In genomic region chr1:204532832-204533231, GRCh38 we compare ENCODE assay signal across 22 cellular contexts. TPM values are rescaled to one million over a fixed set of nuclear protein-coding genes. Genes with fewer than 3 reads are reported as not detected.
DNase-seq lines count a peak whose midpoint lies in the region; ATAC-seq, FAIRE-seq and TF ChIP-seq lines count a peak whose summit lies in the region.
"Had no signal": no experiment of that assay in that cellular context is flagged by ENCODE, and none has a peak within 500 bp of the region (broad histone marks: within the 10 kb centered on the region; RNA-seq: fewer than 3 reads in every experiment).

No MANE protein-coding gene starts in this region.

- H3K27me3 Mint-ChIP-seq in activated T-cell treated with anti-CD3 and anti-CD28 coated beads, Interleukin-2, amount 50 U/mL, for 24 hours = no peaks in the 10 kb centered on the region
- no peaks in the 10 kb centered on the region for H3K27me3 Mint-ChIP-seq in CD8-positive, alpha-beta memory T cell
- no peaks in the 10 kb centered on the region for H3K27me3 Mint-ChIP-seq in stimulated activated memory B cell treated with anti-CD40 and anti-IgM and Interleukin-4, amounts not matched to agents 10 μg/mL and 1 μg/mL and 100 μg/mL, for 72 hours

- SMC1A ChIA-PET in GM12878 (lab: Charles Lee; ENCODE audit: uncharacterized antibody, unreplicated experiment) = interaction anchor here (0.7 to 2.2 kb wide), 3 partner anchors 12 to 292 kb away, joined by 3 to 15 read pairs (median 3); partner anchors contain the start of gene MDM4

- TF ChIP-seq RAD21 in GM12878 (IDR thresholded peaks at IDR 0.05; ENCODE audit: insufficient read depth, low read depth, low read length) = no peak

- in situ Hi-C loops in GM12878 (cut with MboI) (no loop called here), gastrocnemius medialis (cut with MboI; ENCODE audit: low sequenced_read_pairs in 4 of 4) (loop anchor here in 1 of 4 donors (25.0 kb wide), 1 partner anchor 721 kb away; no protein-coding TSS in a partner anchor)

- H3K36me3 Mint-ChIP-seq in activated T-cell treated with anti-CD3 and anti-CD28 coated beads, Interleukin-2, amount 50 U/mL, for 24 hours (ENCODE audit: low read depth) = peaks cover 97% of the 10 kb centered on the region
- peaks cover 3 to 87% (median 11%) of the 10 kb centered on the region in 3 donors for H3K36me3 Mint-ChIP-seq in CD8-positive, alpha-beta memory T cell
- H3K36me3 Mint-ChIP-seq in stimulated activated memory B cell treated with anti-CD40 and anti-IgM and Interleukin-4, amounts not matched to agents 10 μg/mL and 1 μg/mL and 100 μg/mL, for 72 hours = peaks cover 56% of the 10 kb centered on the region

- DNase-seq in activated T-cell treated with anti-CD3 and anti-CD28 coated beads, Interleukin-2, amount 50 U/mL, for 24 hours = no peak
- DNase-seq in activated T-cell treated with anti-CD3 and anti-CD28 coated beads, Interleukin-2, amount 50 U/mL, for 48 hours = no peak
- no peak for DNase-seq in CD8-positive, alpha-beta memory T cell
- no peak for DNase-seq in GM12878 (ENCODE audit: low read depth, low spot score)
- DNase-seq in gastrocnemius medialis = no peak
- DNase-seq: DMS79 treated with DMSO at 0.1 percent for 48 hours, H7, HFFc6, IMR-90, Karpas-422, NCI-H1417 treated with DMSO at 0.1 percent for 48 hours, NCI-H187 treated with DMSO at 0.1 percent for 48 hours, NCI-H226, NCI-H524 treated with DMSO at 0.1 percent for 48 hours, Peyer's patch had no signal

- intact Hi-C loops in GM12878 (cut with micrococcal nuclease; ENCODE audit: unreplicated experiment) = no loop called here
- intact Hi-C loops in gastrocnemius medialis (cut with DNase I; ENCODE audit: low total_unique reads) = no loop called here

- TF ChIP-seq CTCF in GM12878 (IDR thresholded peaks at IDR 0.05 in 2 of 3, conservative IDR thresholded peaks at IDR 0.05 in 1 of 3; ENCODE audit: control insufficient read depth in 2 of 3, extremely low read depth in 1 of 3, insufficient read depth in 1 of 3, low read depth in 3 of 3, low read length in 3 of 3) (no peak), gastrocnemius medialis (IDR thresholded peaks at IDR 0.05 in 4 of 5, conservative IDR thresholded peaks at IDR 0.05 in 1 of 5) (no peak)

- TSS peak; percentile 11 for BruUV-seq in GM12878 (replicated peaks; lab: Mats Ljungman, UMichigan)

- H3K4me2 ChIP-seq in GM12878 (ENCODE audit: control insufficient read depth, insufficient read depth) = no peak overlapping the region
- H3K4me2 ChIP-seq: A549; BLaER1 treated with 17β-estradiol and CSF1 and Interleukin-3, amounts not matched to agents 10 nM and 100 nM had no signal

- ATAC-seq in GM12878 (no peak), GM18909 (IDR thresholded peaks at IDR 0.05; ENCODE audit: poor library complexity, unreplicated experiment) (no peak), gastrocnemius medialis (no peak), HG03565 (IDR thresholded peaks at IDR 0.05; ENCODE audit: unreplicated experiment) (no peak)
- no peak for ATAC-seq in stimulated activated memory B cell treated with anti-CD40 and anti-IgM and Interleukin-4, amounts not matched to agents 10 μg/mL and 1 μg/mL and 100 μg/mL, for 72 hours
- ATAC-seq: A549 had no signal

- no peak overlapping the region for H3K4me3 Mint-ChIP-seq in activated T-cell treated with anti-CD3 and anti-CD28 coated beads, Interleukin-2, amount 50 U/mL, for 24 hours
- H3K4me3 Mint-ChIP-seq in CD8-positive, alpha-beta memory T cell = no peak overlapping the region
- H3K4me3 Mint-ChIP-seq in stimulated activated memory B cell treated with anti-CD40 and anti-IgM and Interleukin-4, amounts not matched to agents 10 μg/mL and 1 μg/mL and 100 μg/mL, for 72 hours = no peak overlapping the region
- H3K4me3 Mint-ChIP-seq: HFFc6 had no signal

- H3K9me3 Mint-ChIP-seq in activated T-cell treated with anti-CD3 and anti-CD28 coated beads, Interleukin-2, amount 50 U/mL, for 24 hours = no peaks in the 10 kb centered on the region
- no peaks in the 10 kb centered on the region for H3K9me3 Mint-ChIP-seq in CD8-positive, alpha-beta memory T cell
- H3K9me3 Mint-ChIP-seq in stimulated activated memory B cell treated with anti-CD40 and anti-IgM and Interleukin-4, amounts not matched to agents 10 μg/mL and 1 μg/mL and 100 μg/mL, for 72 hours = no peaks in the 10 kb centered on the region
- H3K9me3 Mint-ChIP-seq: HFFc6 had no signal

- H3K9me3 ChIP-seq in CD8-positive, alpha-beta memory T cell (ENCODE audit: low read length) = no peaks in the 10 kb centered on the region
- H3K9me3 ChIP-seq in GM12878 (replicated peaks; ENCODE audit: control insufficient read depth, insufficient read depth, low read length) = no peaks in the 10 kb centered on the region
- no peaks in the 10 kb centered on the region for H3K9me3 ChIP-seq in gastrocnemius medialis
- H3K9me3 ChIP-seq: A549; BLaER1 treated with 17β-estradiol and CSF1 and Interleukin-3, amounts not matched to agents 10 nM and 100 nM; Peyer's patch; SJSA1 had no signal

- peak overlapping the region; percentile 32 for H3K27ac Mint-ChIP-seq in activated T-cell treated with anti-CD3 and anti-CD28 coated beads, Interleukin-2, amount 50 U/mL, for 24 hours
- peak overlapping the region in 6 of 8 donors; percentile 23 to 77 (median 56) for H3K27ac Mint-ChIP-seq in CD8-positive, alpha-beta memory T cell
- peak overlapping the region; percentile 60 for H3K27ac Mint-ChIP-seq in stimulated activated memory B cell treated with anti-CD40 and anti-IgM and Interleukin-4, amounts not matched to agents 10 μg/mL and 1 μg/mL and 100 μg/mL, for 72 hours
- H3K27ac Mint-ChIP-seq: HFFc6 had no signal

- H4K20me1 ChIP-seq in GM12878 (ENCODE audit: control insufficient read depth, insufficient read depth) = no peaks in the 10 kb centered on the region

- RAD21 ChIA-PET in GM12878 (lab: Charles Lee; ENCODE audit: unreplicated experiment) = no interaction called here

- no peak overlapping the region for H3K4me3 ChIP-seq in CD8-positive, alpha-beta memory T cell (ENCODE audit: low read length)
- H3K4me3 ChIP-seq in GM12878 (no peak overlapping the region), gastrocnemius medialis (no peak overlapping the region)
- H3K4me3 ChIP-seq: A549; BLaER1 treated with 17β-estradiol and CSF1 and Interleukin-3, amounts not matched to agents 10 nM and 100 nM; Peyer's patch; SJSA1 had no signal

- no peak overlapping the region for H3K27ac ChIP-seq in CD8-positive, alpha-beta memory T cell (ENCODE audit: low read depth, low read length)
- H3K27ac ChIP-seq in GM12878 (ENCODE audit: control insufficient read depth, insufficient read depth) (no peak overlapping the region), gastrocnemius medialis (no peak overlapping the region)
- H3K27ac ChIP-seq: A549; BLaER1 treated with 17β-estradiol and CSF1 and Interleukin-3, amounts not matched to agents 10 nM and 100 nM; HL-60; Peyer's patch; SJSA1 had no signal

- no peaks in the 10 kb centered on the region for H3K27me3 ChIP-seq in CD8-positive, alpha-beta memory T cell (ENCODE audit: insufficient read depth, low read length, poor library complexity, severe bottlenecking)
- no peaks in the 10 kb centered on the region for H3K27me3 ChIP-seq in GM12878 (replicated peaks in 1 of 2; ENCODE audit: control insufficient read depth in 2 of 2, insufficient read depth in 2 of 2, low read length in 1 of 2)
- no peaks in the 10 kb centered on the region for H3K27me3 ChIP-seq in gastrocnemius medialis
- H3K27me3 ChIP-seq: BLaER1 treated with 17β-estradiol and CSF1 and Interleukin-3, amounts not matched to agents 10 nM and 100 nM; Peyer's patch; SJSA1 had no signal

- H3K79me2 ChIP-seq in GM12878 (ENCODE audit: control insufficient read depth, insufficient read depth, low read length) = no peaks in the 10 kb centered on the region; the same call in 1 of the 2 replicates

- peaks cover 64% of the 10 kb centered on the region for H3K36me3 ChIP-seq in CD8-positive, alpha-beta memory T cell (ENCODE audit: insufficient read depth, low read length)
- H3K36me3 ChIP-seq in GM12878 (ENCODE audit: control insufficient read depth in 2 of 2, insufficient read depth in 2 of 2, low read length in 1 of 2) = peaks cover 14 to 39% of the 10 kb centered on the region in 2 experiments
- peaks cover 0 to 81% of the 10 kb centered on the region in 2 donors for H3K36me3 ChIP-seq in gastrocnemius medialis

- CTCF ChIA-PET in CD8-positive, alpha-beta memory T cell (lab: Charles Lee) = no interaction called here
- CTCF ChIA-PET in GM12878 (lab: Yijun Ruan, JAX) = interaction anchor here (0.6 to 1.3 kb wide), 4 partner anchors 7 to 274 kb away, joined by 3 read pairs; no protein-coding TSS in a partner anchor

- H3K4me1 Mint-ChIP-seq in activated T-cell treated with anti-CD3 and anti-CD28 coated beads, Interleukin-2, amount 50 U/mL, for 24 hours (ENCODE audit: low read depth) = peaks cover 34% of the 10 kb centered on the region
- peaks cover 18 to 36% (median 29%) of the 10 kb centered on the region in 3 donors for H3K4me1 Mint-ChIP-seq in CD8-positive, alpha-beta memory T cell
- H3K4me1 Mint-ChIP-seq in stimulated activated memory B cell treated with anti-CD40 and anti-IgM and Interleukin-4, amounts not matched to agents 10 μg/mL and 1 μg/mL and 100 μg/mL, for 72 hours = peaks cover 19% of the 10 kb centered on the region

- no peaks in the 10 kb centered on the region for H3K4me1 ChIP-seq in CD8-positive, alpha-beta memory T cell (ENCODE audit: insufficient read depth, low read length)
- peaks cover 23% of the 10 kb centered on the region for H3K4me1 ChIP-seq in GM12878 (ENCODE audit: control insufficient read depth, insufficient read depth, low read length)
- H3K4me1 ChIP-seq in gastrocnemius medialis = no peaks in the 10 kb centered on the region
- H3K4me1 ChIP-seq: A549, SJSA1 had no signal

- no peak overlapping the region for H2AFZ ChIP-seq in GM12878 (ENCODE audit: control insufficient read depth, low read depth, low read length)

- H3K9ac ChIP-seq in GM12878 (ENCODE audit: control insufficient read depth, insufficient read depth, low read length) = no peak overlapping the region
- H3K9ac ChIP-seq: BLaER1 treated with 17β-estradiol and CSF1 and Interleukin-3, amounts not matched to agents 10 nM and 100 nM had no signal

- TF ChIP-seq EP300 in GM12878 (IDR thresholded peaks at IDR 0.05; ENCODE audit: borderline replicate concordance in 1 of 2, control insufficient read depth in 1 of 2, low read depth in 2 of 2, low read length in 2 of 2) = no peak

- POLR2A ChIA-PET in CD8-positive, alpha-beta memory T cell (lab: Charles Lee) = interaction anchor here (1.3 to 1.5 kb wide), 2 partner anchors 12 to 26 kb away, joined by 3 to 5 read pairs; no protein-coding TSS in a partner anchor
- POLR2A ChIA-PET in GM12878 (lab: Charles Lee) = interaction anchor here (1.5 kb wide), 1 partner anchor 17 kb away, joined by 4 read pairs; the partner anchor contains the start of gene MDM4

- TF ChIP-seq POLR2A in GM12878 (IDR thresholded peaks at IDR 0.05; ENCODE audit: low read depth, low read length) (no peak), gastrocnemius medialis (IDR thresholded peaks at IDR 0.05) (no peak)

- no peak for FAIRE-seq in GM12878 (lab: Jason Lieb, UNC)
- FAIRE-seq: A549 had no signal

RNA-seq across cellular contexts. Expression of gene MDM4, which starts 16.6 kb away (rescaled TPM):
- 10 to 100 TPM; 80.7 TPM for total RNA-seq in CD8-positive, alpha-beta memory T cell
- 13.6 TPM for polyA plus RNA-seq in CD8-positive, alpha-beta memory T cell
- total RNA-seq in GM12878 (2013; cell fraction: nucleolus; rRNA removed) = 590 and 594 TPM in 2 replicates
- 36.8 and 43.9 TPM in 2 replicates for total RNA-seq in GM12878 (2014; rRNA removed)
- 36.1 and 37.8 TPM in 2 replicates for total RNA-seq in GM12878 (2014; rRNA removed; fragmentation: Illumina TruSeq; extraction: Trizol)
- total RNA-seq in GM12878 (2021) = 54.5 and 64.5 TPM in 2 replicates
- 12.2 TPM for polyA plus RNA-seq in GM12878 (2011; ENCODE audit: low read depth)
- 74.4 and 108 TPM in 2 replicates for polyA plus RNA-seq in GM12878 (2011; rRNA removed)
- 22.1 and 23.4 TPM in 2 replicates for polyA plus RNA-seq in GM12878 (2011; cell fraction: cytosol; rRNA removed)
- polyA plus RNA-seq in GM12878 (2011; cell fraction: nucleus; rRNA removed) = 82.8 and 85.3 TPM in 2 replicates
- polyA plus RNA-seq in GM12878 (2012) = 17.2 and 22.3 TPM in 2 replicates
- polyA plus RNA-seq in GM12878 (2014; fragmentation: Illumina TruSeq; extraction: Trizol) = 12.4 and 13.7 TPM in 2 replicates
- polyA plus RNA-seq in GM12878 (2014; fragmentation: Nextera tagmentation; extraction: Ambion mirVana) = 10 to 100 TPM in 1 of 2 experiments, 1 to 10 TPM in 1; 2.5 to 11.5 TPM
- polyA plus RNA-seq in GM12878 (2014; rRNA removed) = 20.5 and 20.6 TPM in 2 replicates
- polyA plus RNA-seq in GM12878 (2016; fragmentation: Nextera tagmentation; extraction: Ambion mirVana) = 10 to 100 TPM; 22.3 to 23.2 TPM
- polyA minus RNA-seq in GM12878 (2011; rRNA and poly(A)+ RNA removed) = 148 and 214 TPM in 2 replicates
- polyA minus RNA-seq in GM12878 (2011; cell fraction: cytosol; rRNA and poly(A)+ RNA removed) = 33.7 and 38.1 TPM in 2 replicates
- polyA minus RNA-seq in GM12878 (2011; cell fraction: nucleus; rRNA and poly(A)+ RNA removed) = 161 and 227 TPM in 2 replicates
- total RNA-seq in gastrocnemius medialis = 10 to 100 TPM; 15.1 to 44.0 (median 28.9) TPM

RNA-seq across cellular contexts. Expression of gene PIK3C2B, which starts 38.2 kb away (rescaled TPM):
- 10 to 100 TPM; 19.4 to 19.6 TPM for total RNA-seq in CD8-positive, alpha-beta memory T cell
- polyA plus RNA-seq in CD8-positive, alpha-beta memory T cell = 2.9 TPM
- total RNA-seq in GM12878 (2013; cell fraction: nucleolus; rRNA removed) = 98.5 and 110 TPM in 2 replicates
- total RNA-seq in GM12878 (2014; rRNA removed) = 13.9 and 16.3 TPM in 2 replicates
- 8.5 and 9.2 TPM in 2 replicates for total RNA-seq in GM12878 (2014; rRNA removed; fragmentation: Illumina TruSeq; extraction: Trizol)
- 33.5 and 38.1 TPM in 2 replicates for total RNA-seq in GM12878 (2021)
- 8.3 TPM for polyA plus RNA-seq in GM12878 (2011; ENCODE audit: low read depth)
- 15.9 and 33.9 TPM in 2 replicates for polyA plus RNA-seq in GM12878 (2011; rRNA removed)
- polyA plus RNA-seq in GM12878 (2011; cell fraction: cytosol; rRNA removed) = 33.1 and 36.7 TPM in 2 replicates
- polyA plus RNA-seq in GM12878 (2011; cell fraction: nucleus; rRNA removed) = 55.9 and 60.7 TPM in 2 replicates
- polyA plus RNA-seq in GM12878 (2012) = 10.1 and 10.7 TPM in 2 replicates
- polyA plus RNA-seq in GM12878 (2014; fragmentation: Illumina TruSeq; extraction: Trizol) = 10.2 and 14.4 TPM in 2 replicates
- polyA plus RNA-seq in GM12878 (2014; fragmentation: Nextera tagmentation; extraction: Ambion mirVana) = 1 to 10 TPM; 2.2 to 5.0 TPM
- 23.8 and 28.2 TPM in 2 replicates for polyA plus RNA-seq in GM12878 (2014; rRNA removed)
- polyA plus RNA-seq in GM12878 (2016; fragmentation: Nextera tagmentation; extraction: Ambion mirVana) = 1 to 10 TPM; 6.0 to 8.2 TPM
- polyA minus RNA-seq in GM12878 (2011; rRNA and poly(A)+ RNA removed) = 69.9 and 86.4 TPM in 2 replicates
- polyA minus RNA-seq in GM12878 (2011; cell fraction: cytosol; rRNA and poly(A)+ RNA removed) = 37.2 and 39.0 TPM in 2 replicates
- 38.8 and 80.3 TPM in 2 replicates for polyA minus RNA-seq in GM12878 (2011; cell fraction: nucleus; rRNA and poly(A)+ RNA removed)
- total RNA-seq in gastrocnemius medialis = 1 to 10 TPM; 2.8 to 6.0 (median 3.8) TPM
